ENCODE assay signal across 8 cellular contexts in genomic region chr7:106009511-106010226, GRCh38. TPM values are rescaled to one million over a fixed set of nuclear protein-coding genes. Genes with fewer than 3 reads are reported as not detected.
DNase-seq lines count a peak whose midpoint lies in the region; ATAC-seq lines count a peak whose summit lies in the region.

No MANE protein-coding gene starts in this region.

- no peaks in the 10 kb centered on the region for H3K9me3 ChIP-seq in esophagus (ENCODE audit: control insufficient read depth in 2 of 2, insufficient read depth in 1 of 2, low read depth in 1 of 2, low read length in 1 of 2)

- peaks cover 0 to 8% of the 10 kb centered on the region in 2 donors for H3K4me1 ChIP-seq in esophagus (ENCODE audit: control insufficient read depth in 2 of 2, insufficient read depth in 2 of 2, low read length in 1 of 2)

- 5 to 7% methylated on average over 28 to 29 of the region's 29 CpGs for WGBS in esophagus, 2 donors

- H3K4me3 ChIP-seq in esophagus (ENCODE audit: low read depth in 1 of 2, low read length in 2 of 2), result no peak overlapping the region

- DNase-seq in NK-92 treated with Interleukin-12 subunit alpha and Interleukin-12 subunit beta, amount 100 ng/mL, for 24 hours (lab: John Stamatoyannopoulos, UW), result peak; percentile 12
- no peak for DNase-seq in NK-92 (lab: John Stamatoyannopoulos, UW; ENCODE audit: unreplicated experiment)
- DNase-seq in NOMO-1 treated with dmso at 0.1 percent for 144 hours (lab: John Stamatoyannopoulos, UW; ENCODE audit: unreplicated experiment), result peak; percentile 24
- DNase-seq in activated T-cell treated with anti-CD3 and anti-CD28 coated beads, Interleukin-2, amount 50 U/mL, for 1 hour, result peak; percentile 90
- DNase-seq in myocyte (ENCODE audit: low read depth), result peak; percentile 97
- peak; percentile 88 for DNase-seq in stimulated activated CD8-positive, alpha-beta memory T cell treated with anti-CD3 and anti-CD28 coated beads, Interleukin-4, amount 100 ng/mL, for 48 hours

- no peaks in the 10 kb centered on the region for H3K36me3 ChIP-seq in esophagus (ENCODE audit: control insufficient read depth in 2 of 2, insufficient read depth in 2 of 2, low read length in 1 of 2)

- peak overlapping the region; percentile 6 to 34 for H3K27ac ChIP-seq in esophagus (ENCODE audit: low read depth in 2 of 2, low read length in 1 of 2)

- ATAC-seq in HG03442 (IDR thresholded peaks at IDR 0.05; ENCODE audit: unreplicated experiment), result peak; percentile 87

- no peaks in the 10 kb centered on the region for H3K27me3 ChIP-seq in esophagus (ENCODE audit: control insufficient read depth in 1 of 2, insufficient read depth in 2 of 2, low read length in 2 of 2)

RNA-seq across cellular contexts. Expression of gene CDHR3, which starts 46.6 kb away (rescaled TPM):
- polyA plus RNA-seq in esophagus, result under 1 TPM; 0.66 to 0.88 TPM
- 1.2 and 2.2 TPM in 2 replicates for total RNA-seq in myocyte
- polyA plus RNA-seq in myocyte (2012), result 1.0 TPM
